In the genomic region with DNA sequence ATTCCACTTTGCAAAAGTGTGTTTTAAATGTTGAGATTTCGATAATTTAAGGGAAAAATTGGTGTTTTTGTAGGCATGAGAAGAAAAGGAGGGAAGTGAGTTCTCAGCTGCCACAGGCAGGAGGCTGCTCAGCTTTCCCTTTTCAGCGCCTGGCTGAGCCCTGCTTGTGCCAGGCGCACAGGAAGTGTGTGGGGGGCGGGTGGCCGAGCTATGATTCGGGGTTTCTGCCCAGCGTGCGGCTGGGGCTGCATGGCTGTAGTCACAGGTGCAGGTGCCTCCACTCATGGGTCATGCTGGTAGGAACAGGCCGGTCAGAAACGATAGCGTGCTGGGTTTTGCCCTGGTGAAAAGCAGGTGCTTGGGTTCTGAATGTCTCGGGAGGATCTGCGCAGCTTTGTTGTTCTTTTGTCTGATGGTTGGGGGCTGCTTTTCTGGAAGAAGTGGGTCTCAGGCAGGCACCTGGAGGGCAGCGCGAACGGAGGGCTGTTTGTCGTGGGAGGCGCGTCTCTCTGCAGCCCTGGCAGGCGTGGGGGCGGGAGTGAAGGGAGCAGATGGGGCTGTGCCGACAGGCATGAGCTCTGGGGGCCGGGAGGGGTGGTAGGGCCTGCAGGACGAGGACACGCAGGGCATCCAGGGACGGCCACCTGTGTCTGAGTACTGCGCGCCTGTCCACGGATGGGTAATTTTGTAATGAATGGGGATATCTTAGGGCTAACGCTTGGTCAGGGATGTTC, we compare ENCODE assay signal across 17 cellular contexts. TPM values are rescaled to one million over a fixed set of nuclear protein-coding genes. Genes with fewer than 3 reads are reported as not detected.
A peak's percentile ranks its signal among the peaks of the same experiment; 100 is the strongest.
DNase-seq lines count a peak whose midpoint lies in the region; ATAC-seq and TF ChIP-seq lines count a peak whose summit lies in the region.
"Had no signal": no experiment of that assay in that cellular context is flagged by ENCODE, and none has a peak within 500 bp of the region (broad histone marks: within the 10 kb centered on the region; RNA-seq: fewer than 3 reads in every experiment).

No MANE protein-coding gene starts in this region.

- no peaks in the 10 kb centered on the region for H4K20me1 ChIP-seq in OCI-LY3 (ENCODE audit: insufficient read depth, low read length)
- no peaks in the 10 kb centered on the region for H4K20me1 ChIP-seq in smooth muscle cell (ENCODE audit: low read depth)

- H3F3A ChIP-seq in smooth muscle cell (ENCODE audit: low read depth) = no peaks in the 10 kb centered on the region

- H2AFZ ChIP-seq in OCI-LY3 (ENCODE audit: low read depth, low read length) (peak overlapping the region; percentile 85), smooth muscle cell (ENCODE audit: low read depth) (no peak overlapping the region)

- 49 to 57% (median 52%) methylated on average over 25 to 30 of the region's 30 CpGs for WGBS in spleen, 5 donors
- WGBS in body of pancreas, 2 donors = 53 to 67% methylated on average over 30 of the region's 30 CpGs
- 83% methylated on average over 26 of the region's 30 CpGs for WGBS in smooth muscle cell (ENCODE audit: low lambda C conversion rate)

- ATAC-seq in body of pancreas = no peak
- ATAC-seq in GM21381 (IDR thresholded peaks at IDR 0.05; ENCODE audit: unreplicated experiment) = no peak
- ATAC-seq: HCT116 had no signal

- no peaks in the 10 kb centered on the region for H3K36me3 ChIP-seq in OCI-LY3 (replicated peaks; ENCODE audit: low read depth, low read length)
- no peaks in the 10 kb centered on the region for H3K36me3 ChIP-seq in spleen
- no peaks in the 10 kb centered on the region for H3K36me3 ChIP-seq in body of pancreas (replicated peaks in 1 of 2; ENCODE audit: insufficient read depth in 1 of 2, low read depth in 2 of 2)
- no peaks in the 10 kb centered on the region for H3K36me3 ChIP-seq in smooth muscle cell (ENCODE audit: low read depth)

- TF ChIP-seq POLR2A in spleen (IDR thresholded peaks at IDR 0.05) (no peak), body of pancreas (IDR thresholded peaks at IDR 0.05) (no peak)

- intact Hi-C loops in spleen (cut with DNase I; ENCODE audit: low total_unique reads) (no loop called here), body of pancreas (cut with DNase I) (loop anchor here (10.0 kb wide), 1 partner anchor 55 kb away; no protein-coding TSS in a partner anchor)

- H3K4me3 ChIP-seq in OCI-LY3 (ENCODE audit: low read length) (peak overlapping the region; percentile 69), spleen (peak overlapping the region in 1 of 8 donors; percentile 67), body of pancreas (no peak overlapping the region), smooth muscle cell (no peak overlapping the region)

- DNase-seq in activated effector memory CD4-positive, alpha-beta T cell treated with anti-CD3 and anti-CD28 coated beads, Interleukin-2, amount 50 U/mL, for 16 hours = peak; percentile 53
- DNase-seq in activated effector memory CD4-positive, alpha-beta T cell treated with Interleukin-2 at 50 U/mL for 16 hours = no peak
- peak; percentile 33 for DNase-seq in germinal center (ENCODE audit: low spot score)
- peak; percentile 78 for DNase-seq in spleen
- no peak for DNase-seq in body of pancreas
- DNase-seq in smooth muscle cell (lab: John Stamatoyannopoulos, UW; ENCODE audit: unreplicated experiment) = no peak
- DNase-seq: activated CD4-positive, alpha-beta memory T cell treated with anti-CD3 and anti-CD28 coated beads, Interleukin-2, amount 10 ng/mL, durations not matched to agents 7 days and 5 days; activated naive CD4-positive, alpha-beta T cell treated with Interleukin-2 at 50 U/mL for 16 hours; effector memory CD4-positive, alpha-beta T cell; mesenchymal stem cell; Right ventricle myocardium superior; substantia nigra; T-helper 9 cell had no signal

- H3K9me3 ChIP-seq in OCI-LY3 (ENCODE audit: insufficient read depth, low read length) (no peaks in the 10 kb centered on the region), spleen (no peaks in the 10 kb centered on the region), body of pancreas (no peaks in the 10 kb centered on the region), smooth muscle cell (replicated peaks; ENCODE audit: low read depth) (no peaks in the 10 kb centered on the region)

- H3K9ac ChIP-seq in OCI-LY3 (ENCODE audit: low read length) (peak overlapping the region; percentile 43), smooth muscle cell (ENCODE audit: low read depth) (no peak overlapping the region)

- H3K27ac ChIP-seq in OCI-LY3 (ENCODE audit: low read length) (no peak overlapping the region), spleen (no peak overlapping the region), body of pancreas (no peak overlapping the region), smooth muscle cell (ENCODE audit: low read depth) (no peak overlapping the region)

- peaks cover 18% of the 10 kb centered on the region for H3K4me1 ChIP-seq in OCI-LY3 (ENCODE audit: low read length)
- H3K4me1 ChIP-seq in spleen = peaks cover 18 to 53% (median 27%) of the 10 kb centered on the region in 6 donors
- peaks cover 18% of the 10 kb centered on the region for H3K4me1 ChIP-seq in body of pancreas
- peaks cover 10% of the 10 kb centered on the region for H3K4me1 ChIP-seq in smooth muscle cell (ENCODE audit: low read depth)

- H3K27me3 ChIP-seq in OCI-LY3 (ENCODE audit: low read depth, low read length) = no peaks in the 10 kb centered on the region
- peaks cover 0 to 59% (median 37%) of the 10 kb centered on the region in 7 donors for H3K27me3 ChIP-seq in spleen (replicated peaks in 1 of 7)
- peaks cover 0 to 19% of the 10 kb centered on the region in 2 donors for H3K27me3 ChIP-seq in body of pancreas
- H3K27me3 ChIP-seq in smooth muscle cell (ENCODE audit: low read depth) = peaks cover 51% of the 10 kb centered on the region

- TF ChIP-seq CTCF in OCI-LY3 (IDR thresholded peaks at IDR 0.05; ENCODE audit: low read depth, low read length) (no peak), spleen (IDR thresholded peaks at IDR 0.05 in 8 of 11, conservative IDR thresholded peaks at IDR 0.05 in 3 of 11) (no peak), body of pancreas (IDR thresholded peaks at IDR 0.05) (no peak), smooth muscle cell (IDR thresholded peaks at IDR 0.05; ENCODE audit: borderline replicate concordance, insufficient read depth, poor library complexity, severe bottlenecking) (no peak)

- H3K4me2 ChIP-seq in OCI-LY3 (ENCODE audit: low read length) = peak overlapping the region; percentile 90
- H3K4me2 ChIP-seq in smooth muscle cell = no peak overlapping the region

- H3K79me2 ChIP-seq in OCI-LY3 (ENCODE audit: low read length) (no peaks in the 10 kb centered on the region), smooth muscle cell (ENCODE audit: low read depth) (no peaks in the 10 kb centered on the region)

RNA-seq across cellular contexts. Expression of gene KCNG2, which starts 2.0 kb away (rescaled TPM):
- total RNA-seq in spleen (1 to 10 TPM in 3 of 7 donors, under 1 TPM in 3, not detected in 1; 0.17 to 3.2 (median 1.1) TPM), body of pancreas (not detected), smooth muscle cell (not detected in 2 replicates)
- polyA plus RNA-seq in spleen (under 1 TPM; 0.15 to 0.38 (median 0.22) TPM), smooth muscle cell (0.17 and 0.34 TPM in 2 replicates)
- total RNA-seq: activated CD4-positive, alpha-beta memory T cell treated with anti-CD3 and anti-CD28 coated beads, Interleukin-2, amount 10 ng/mL, durations not matched to agents 7 days and 5 days; bronchial epithelial cell; Right ventricle myocardium superior had no signal

Comparison
In these comparisons a context has a peak if more than half of its experiments do, and no peak if none do; other contexts are left out.
1. DNase-seq: peak in activated effector memory CD4-positive, alpha-beta T cell treated with anti-CD3 and anti-CD28 coated beads, Interleukin-2, amount 50 U/mL, for 16 hours (single experiment), germinal center (single experiment) and spleen (single experiment); none in activated effector memory CD4-positive, alpha-beta T cell treated with Interleukin-2 at 50 U/mL for 16 hours (single experiment), body of pancreas (0 of 4) and smooth muscle cell (single experiment).